ENCODE assay signal across 16 cellular contexts in the genomic region with DNA sequence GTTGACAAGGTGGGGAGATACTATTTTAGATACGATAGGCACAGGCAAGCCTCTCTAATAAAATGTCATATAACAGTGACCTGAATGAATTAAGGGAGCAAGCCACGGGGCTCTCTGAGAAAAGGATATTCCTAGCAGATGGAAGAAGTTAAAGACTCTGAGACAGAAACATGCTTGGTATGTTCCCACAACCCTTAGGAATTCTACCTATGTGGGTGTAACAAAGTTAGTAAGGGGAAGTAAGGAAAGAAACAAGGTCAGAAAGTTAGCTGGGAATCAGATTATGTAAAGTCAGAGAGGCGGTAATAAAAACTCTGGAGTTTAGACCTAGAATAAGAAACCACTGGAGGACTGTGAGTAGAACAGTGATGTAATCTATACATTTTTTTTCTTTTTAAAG. TPM values are rescaled to one million over a fixed set of nuclear protein-coding genes. Genes with fewer than 3 reads are reported as not detected.
DNase-seq lines count a peak whose midpoint lies in the region; ATAC-seq and TF ChIP-seq lines count a peak whose summit lies in the region.
"Had no signal": no experiment of that assay in that cellular context is flagged by ENCODE, and none has a peak within 500 bp of the region (broad histone marks: within the 10 kb centered on the region; RNA-seq: fewer than 3 reads in every experiment).

No MANE protein-coding gene starts in this region.

- H3K4me1 ChIP-seq in testis (no peaks in the 10 kb centered on the region), adrenal gland (replicated peaks in 1 of 2) (no peaks in the 10 kb centered on the region)

- DNase-seq in AG20443 (ENCODE audit: low spot score), result peak; percentile 43
- peak; percentile 68 for DNase-seq in choroid plexus epithelial cell (ENCODE audit: low read depth)
- no peak for DNase-seq in left colon
- DNase-seq in testis, result no peak
- DNase-seq in NCI-H524 treated with DMSO at 0.1 percent for 48 hours (lab: John Stamatoyannopoulos, UW), result no peak
- no peak for DNase-seq in adrenal gland
- no peak for DNase-seq in NCI-H69 (lab: John Stamatoyannopoulos, UW)
- DNase-seq: activated CD8-positive, alpha-beta memory T cell treated with anti-CD3 and anti-CD28 coated beads for 24 hours; AML-193; posterior cingulate gyrus had no signal

- intact Hi-C loops in left colon (cut with DNase I, micrococcal nuclease) (no loop called here), testis (cut with DNase I; ENCODE audit: low total_unique reads) (no loop called here), adrenal gland (cut with DNase I) (no loop called here)

- H3K27me3 ChIP-seq in testis (no peaks in the 10 kb centered on the region), adrenal gland (no peaks in the 10 kb centered on the region)

- no peaks in the 10 kb centered on the region for H3K9me3 ChIP-seq in testis
- peaks cover 0 to 5% (median 0%) of the 10 kb centered on the region in 3 donors for H3K9me3 ChIP-seq in adrenal gland (replicated peaks in 1 of 3)

- TF ChIP-seq RAD21 in Ishikawa (IDR thresholded peaks at IDR 0.05; ENCODE audit: low read depth), result no peak

- H3K36me3 ChIP-seq in testis (ENCODE audit: low read depth, missing control alignments), result no peaks in the 10 kb centered on the region
- peaks cover 0 to 5% of the 10 kb centered on the region in 2 donors for H3K36me3 ChIP-seq in adrenal gland (replicated peaks in 1 of 2)

- 85 to 89% methylated on average over 3 of the region's 3 CpGs for WGBS in testis, 2 donors
- WGBS in adrenal gland, 4 donors, result 89 to 97% (median 93%) methylated on average over 3 of the region's 3 CpGs

- TF ChIP-seq POLR2A in testis (IDR thresholded peaks at IDR 0.05) (no peak), adrenal gland (IDR thresholded peaks at IDR 0.05) (no peak)

- TF ChIP-seq EP300 in Ishikawa (IDR thresholded peaks at IDR 0.05; ENCODE audit: borderline replicate concordance), result no peak

- H3K27ac ChIP-seq in testis (no peak overlapping the region), adrenal gland (no peak overlapping the region)
- H3K27ac ChIP-seq: epithelial cell of prostate, HL-60 had no signal

- H3K4me3 ChIP-seq in choroid plexus epithelial cell (ENCODE audit: low read depth, low read length) (no peak overlapping the region), testis (no peak overlapping the region), adrenal gland (no peak overlapping the region)

- peak; percentile 33 for ATAC-seq in left colon

- TF ChIP-seq CTCF in choroid plexus epithelial cell (conservative IDR thresholded peaks at IDR 0.05; ENCODE audit: low read depth, low read length), result no peak
- TF ChIP-seq CTCF in testis (IDR thresholded peaks at IDR 0.05), result no peak
- no peak for TF ChIP-seq CTCF in adrenal gland (IDR thresholded peaks at IDR 0.05)

TF ChIP-seq in Ishikawa, 13 proteins besides CTCF, POLR2A, EP300 and RAD21:
- TF ChIP-seq TEAD4 (IDR thresholded peaks at IDR 0.05), result peak; percentile 82
- no peak for TF ChIP-seq TCF12 (IDR thresholded peaks at IDR 0.05; ENCODE audit: low read depth)

RNA-seq across cellular contexts. Expression of a gene that starts 59.7 kb away (rescaled TPM):
- total RNA-seq in left colon (not detected), testis (10 to 100 TPM; 22.6 to 27.2 TPM), adrenal gland (not detected)
- polyA plus RNA-seq in testis (ENCODE audit: insufficient read depth, low read depth, low replicate concordance) (11.9 TPM), adrenal gland (under 1 TPM in 1 of 3 donors, not detected in 2; 0.88 TPM)
- total RNA-seq: cerebellum, MCF 10A, mucosa of gallbladder had no signal

Comparison
In these comparisons a context has a peak if more than half of its experiments do, and no peak if none do; other contexts are left out.
1. DNase-seq: peak in AG20443 (single experiment) and choroid plexus epithelial cell (single experiment); none in left colon (0 of 2), testis (single experiment), NCI-H524 treated with DMSO at 0.1 percent for 48 hours (single experiment), adrenal gland (0 of 7) and NCI-H69 (single experiment).
2. RNA of a gene that starts 59.7 kb away (total RNA-seq): 22.6 to 27.2 TPM in testis; not detected in left colon and not detected in adrenal gland; every median in the first group is over 10 times any median in the second.